ENCODE assay signal across 33 cellular contexts in genomic region chr5:73935719-73936118, GRCh38.
"Had no signal": no experiment of that assay in that cellular context is flagged by ENCODE, and none has a peak within 500 bp of the region (broad histone marks: within the 10 kb centered on the region; RNA-seq: fewer than 3 reads in every experiment).

No MANE protein-coding gene starts in this region.

- H3K27me3 ChIP-seq: adrenal gland, body of pancreas, dorsolateral prefrontal cortex, esophagus squamous epithelium, gastroesophageal sphincter had no signal

- H3K27ac Mint-ChIP-seq: activated B cell treated with CpG ODN at 0.5 μM for 24 hours; activated CD4-positive, alpha-beta memory T cell treated with anti-CD3 and anti-CD28 coated beads, Interleukin-2, amount 10 ng/mL, durations not matched to agents 7 days and 5 days; activated CD4-positive, alpha-beta T cell treated with anti-CD3 and anti-CD28 coated beads, Interleukin-2, amount 10 ng/mL, durations not matched to agents 7 days and 5 days; activated naive CD4-positive, alpha-beta T cell treated with anti-CD3 and anti-CD28 coated beads, Interleukin-2, amount 10 ng/mL, durations not matched to agents 7 days and 5 days; activated naive CD4-positive, alpha-beta T cell treated with anti-CD3 and anti-CD28 coated beads, Interleukin-2, amount 50 U/mL, for 72 hours; activated T-cell treated with anti-CD3 and anti-CD28 coated beads, Interleukin-2, amount 50 U/mL, for 24 hours; activated T-cell treated with anti-CD3 and anti-CD28 coated beads, Interleukin-2, amount 50 U/mL, for 72 hours; dendritic cell treated with granulocyte-macrophage colony-stimulating factor and Interleukin-4, amounts not matched to agents 40 ng/mL and 50 ng/mL, for 4 days; endodermal cell; T-helper 17 cell; T-helper 2 cell treated with Interferon-gamma antibody and Interleukin-4, amounts not matched to agents 5 μg/mL and 100 μg/mL, for 36 hours had no signal

- H3K36me3 ChIP-seq: adrenal gland, esophagus squamous epithelium, gastroesophageal sphincter, WERI-Rb-1 had no signal

- H3K4me1 Mint-ChIP-seq: activated B cell treated with CpG ODN at 0.5 μM for 24 hours; activated CD4-positive, alpha-beta memory T cell treated with anti-CD3 and anti-CD28 coated beads, Interleukin-2, amount 10 ng/mL, durations not matched to agents 7 days and 5 days; activated CD4-positive, alpha-beta T cell treated with anti-CD3 and anti-CD28 coated beads, Interleukin-2, amount 10 ng/mL, durations not matched to agents 7 days and 5 days; activated naive CD4-positive, alpha-beta T cell treated with anti-CD3 and anti-CD28 coated beads, Interleukin-2, amount 10 ng/mL, durations not matched to agents 7 days and 5 days; endodermal cell; T-helper 17 cell had no signal

- H3K4me3 ChIP-seq: adrenal gland, body of pancreas, coronary artery, dorsolateral prefrontal cortex, esophagus squamous epithelium, gastroesophageal sphincter had no signal

- H3K9me3 ChIP-seq: adrenal gland, body of pancreas, esophagus squamous epithelium, gastroesophageal sphincter had no signal

- H3K27ac ChIP-seq: adrenal gland, body of pancreas, coronary artery, dorsolateral prefrontal cortex, esophagus squamous epithelium, gastroesophageal sphincter, WERI-Rb-1 had no signal

- DNase-seq: activated B cell treated with CpG ODN at 0.5 μM for 24 hours; activated CD4-positive, alpha-beta memory T cell treated with anti-CD3 and anti-CD28 coated beads, Interleukin-2, amount 10 ng/mL, durations not matched to agents 7 days and 5 days; activated CD4-positive, alpha-beta T cell treated with anti-CD3 and anti-CD28 coated beads for 4 hours; activated CD4-positive, alpha-beta T cell treated with anti-CD3 and anti-CD28 coated beads, Interleukin-2, amount 10 ng/mL, durations not matched to agents 7 days and 5 days; activated CD4-positive, alpha-beta T cell treated with anti-CD3 and anti-CD28 coated beads, Interleukin-2, amount 50 U/mL, for 4 hours; activated CD8-positive, alpha-beta memory T cell treated with anti-CD3 and anti-CD28 coated beads, Interleukin-2, amount 50 U/mL, for 48 hours; activated gamma-delta T cell; activated naive CD4-positive, alpha-beta T cell; activated naive CD4-positive, alpha-beta T cell treated with anti-CD3 and anti-CD28 coated beads, Interleukin-2, amount 10 ng/mL, durations not matched to agents 7 days and 5 days; activated T-cell treated with anti-CD3 and anti-CD28 coated beads for 4 hours; activated T-cell treated with anti-CD3 and anti-CD28 coated beads, Interleukin-2, amount 50 U/mL, for 24 hours; activated T-cell treated with anti-CD3 and anti-CD28 coated beads, Interleukin-2, amount 50 U/mL, for 72 hours; adrenal gland; amygdala; aorta; body of pancreas; caudate nucleus; dorsolateral prefrontal cortex; effector memory CD4-positive, alpha-beta T cell; endodermal cell; erythroblast; esophagus squamous epithelium; foreskin melanocyte; T-helper 1 cell; T-helper 17 cell; T1000; WERI-Rb-1 had no signal

- H3K36me3 Mint-ChIP-seq: activated naive CD4-positive, alpha-beta T cell treated with anti-CD3 and anti-CD28 coated beads, Interleukin-2, amount 10 ng/mL, durations not matched to agents 7 days and 5 days; activated naive CD4-positive, alpha-beta T cell treated with anti-CD3 and anti-CD28 coated beads, Interleukin-2, amount 50 U/mL, for 72 hours had no signal

- ATAC-seq: activated CD4-positive, CD25-positive, alpha-beta regulatory T cell treated with anti-CD3 and anti-CD28 coated beads, Interleukin-2, amount 50 U/mL, for 24 hours; activated naive CD4-positive, alpha-beta T cell treated with anti-CD3 and anti-CD28 coated beads, Interleukin-2, amount 50 U/mL, for 72 hours; activated T-cell treated with anti-CD3 and anti-CD28 coated beads, Interleukin-2, amount 50 U/mL, for 72 hours; body of pancreas; gastroesophageal sphincter; T-helper 17 cell had no signal

- H3K4me1 ChIP-seq: adrenal gland, esophagus squamous epithelium, gastroesophageal sphincter had no signal

- H3K4me3 Mint-ChIP-seq: activated B cell treated with CpG ODN at 0.5 μM for 24 hours; activated CD4-positive, alpha-beta memory T cell treated with anti-CD3 and anti-CD28 coated beads, Interleukin-2, amount 10 ng/mL, durations not matched to agents 7 days and 5 days; activated CD4-positive, alpha-beta T cell treated with anti-CD3 and anti-CD28 coated beads, Interleukin-2, amount 10 ng/mL, durations not matched to agents 7 days and 5 days; activated naive CD4-positive, alpha-beta T cell treated with anti-CD3 and anti-CD28 coated beads, Interleukin-2, amount 10 ng/mL, durations not matched to agents 7 days and 5 days; activated T-cell treated with anti-CD3 and anti-CD28 coated beads, Interleukin-2, amount 50 U/mL, for 24 hours; activated T-cell treated with anti-CD3 and anti-CD28 coated beads, Interleukin-2, amount 50 U/mL, for 72 hours; dendritic cell treated with granulocyte-macrophage colony-stimulating factor and Interleukin-4, amounts not matched to agents 40 ng/mL and 50 ng/mL, for 4 days; endodermal cell; T-helper 17 cell; T-helper 2 cell treated with Interferon-gamma antibody and Interleukin-4, amounts not matched to agents 5 μg/mL and 100 μg/mL, for 36 hours had no signal

- H3K9me3 Mint-ChIP-seq: activated B cell treated with CpG ODN at 0.5 μM for 24 hours; activated CD4-positive, alpha-beta memory T cell treated with anti-CD3 and anti-CD28 coated beads, Interleukin-2, amount 10 ng/mL, durations not matched to agents 7 days and 5 days; activated CD4-positive, alpha-beta T cell treated with anti-CD3 and anti-CD28 coated beads, Interleukin-2, amount 10 ng/mL, durations not matched to agents 7 days and 5 days; activated naive CD4-positive, alpha-beta T cell treated with anti-CD3 and anti-CD28 coated beads, Interleukin-2, amount 10 ng/mL, durations not matched to agents 7 days and 5 days; activated naive CD4-positive, alpha-beta T cell treated with anti-CD3 and anti-CD28 coated beads, Interleukin-2, amount 50 U/mL, for 72 hours; activated T-cell treated with anti-CD3 and anti-CD28 coated beads, Interleukin-2, amount 50 U/mL, for 24 hours; activated T-cell treated with anti-CD3 and anti-CD28 coated beads, Interleukin-2, amount 50 U/mL, for 72 hours; dendritic cell treated with granulocyte-macrophage colony-stimulating factor and Interleukin-4, amounts not matched to agents 40 ng/mL and 50 ng/mL, for 4 days; endodermal cell; T-helper 2 cell treated with Interferon-gamma antibody and Interleukin-4, amounts not matched to agents 5 μg/mL and 100 μg/mL, for 36 hours had no signal
